6 cellular contexts compared by ENCODE assay signal in genomic region chr2:219551863-219552381, GRCh38. TPM values are rescaled to one million over a fixed set of nuclear protein-coding genes. Genes with fewer than 3 reads are reported as not detected.
A peak's percentile ranks its signal among the peaks of the same experiment; 100 is the strongest.
DNase-seq lines count a peak whose midpoint lies in the region; ATAC-seq and TF ChIP-seq lines count a peak whose summit lies in the region.

No MANE protein-coding gene starts in this region.

- H3K4me3 ChIP-seq in HUES64 (ENCODE audit: low read length) (peak overlapping the region; percentile 79), epithelial cell of esophagus (ENCODE audit: low read length) (peak overlapping the region; percentile 55), skeletal muscle tissue (ENCODE audit: low read length in 3 of 3) (peak overlapping the region in 2 of 3 donors; percentile 49 to 67)

- H3K9ac ChIP-seq in HUES64 (ENCODE audit: low read depth, low read length) (peak overlapping the region; percentile 71), skeletal muscle tissue (ENCODE audit: low read depth in 1 of 3, low read length in 3 of 3) (peak overlapping the region in 1 of 3 donors; percentile 25)

- peak overlapping the region; percentile 17; the same call in 1 of the 2 replicates for H3K27ac ChIP-seq in HUES64 (ENCODE audit: low read depth, low read length)
- no peak overlapping the region for H3K27ac ChIP-seq in skeletal muscle tissue (ENCODE audit: low read depth, low read length)

- no peak for TF ChIP-seq CTCF in epithelial cell of esophagus (IDR thresholded peaks at IDR 0.05; ENCODE audit: insufficient read depth, low read depth, low read length, missing control alignments)

- peaks cover 3% of the 10 kb centered on the region; the same call in 1 of the 2 replicates for H3K4me1 ChIP-seq in HUES64 (ENCODE audit: insufficient read depth, low read length)
- H3K4me1 ChIP-seq in skeletal muscle tissue (ENCODE audit: control insufficient read depth in 3 of 3, insufficient read depth in 3 of 3, low read length in 3 of 3) = peaks cover 11 to 14% (median 12%) of the 10 kb centered on the region in 3 donors

- no peak for DNase-seq in epithelial cell of esophagus (ENCODE audit: low read depth)
- no peak for DNase-seq in dermis blood vessel endothelial cell
- DNase-seq in LoVo (ENCODE audit: low spot score) = no peak

- H3K27me3 ChIP-seq in HUES64 (ENCODE audit: insufficient read depth, low read length) (peaks cover 33% of the 10 kb centered on the region), skeletal muscle tissue (ENCODE audit: control insufficient read depth in 3 of 3, insufficient read depth in 3 of 3, low read length in 3 of 3) (peaks cover 8 to 16% (median 8%) of the 10 kb centered on the region in 3 donors)

- ATAC-seq in GM19452 (IDR thresholded peaks at IDR 0.05; ENCODE audit: unreplicated experiment) = peak; percentile 19

- no peaks in the 10 kb centered on the region for H3K9me3 ChIP-seq in HUES64 (ENCODE audit: insufficient read depth, low read depth, low read length)
- no peaks in the 10 kb centered on the region for H3K9me3 ChIP-seq in skeletal muscle tissue (ENCODE audit: control insufficient read depth in 3 of 3, low read length in 3 of 3)

- 1% methylated on average over 31 of the region's 31 CpGs for WGBS in HUES64

- peaks cover 4% of the 10 kb centered on the region; the same call in 1 of the 2 replicates for H3K36me3 ChIP-seq in HUES64 (ENCODE audit: insufficient read depth, low read length)
- peaks cover 21 to 29% (median 24%) of the 10 kb centered on the region in 3 donors for H3K36me3 ChIP-seq in skeletal muscle tissue (ENCODE audit: control insufficient read depth in 3 of 3, insufficient read depth in 3 of 3, low read length in 3 of 3)

RNA-seq across cellular contexts. Expression of gene TMEM198, which starts 8.1 kb away (rescaled TPM):
- polyA plus RNA-seq in HUES64 (2013, experiment 1 of 2) = 6.3 TPM
- 5.6 TPM for polyA plus RNA-seq in HUES64 (2013, experiment 2 of 2)
- 2.1 TPM for total RNA-seq in skeletal muscle tissue
- total RNA-seq in dermis blood vessel endothelial cell = under 0.01 TPM in 1 of 2 replicates, not detected in the other

RNA-seq across cellular contexts. Expression of gene CHPF, which starts 8.3 kb away (rescaled TPM):
- 39.6 TPM for polyA plus RNA-seq in HUES64 (2013, experiment 1 of 2)
- polyA plus RNA-seq in HUES64 (2013, experiment 2 of 2) = 37.0 TPM
- 33.4 TPM for total RNA-seq in skeletal muscle tissue
- total RNA-seq in dermis blood vessel endothelial cell = 0.84 and 3.2 TPM in 2 replicates

RNA-seq across cellular contexts. Expression of gene OBSL1, which starts 19.4 kb away (rescaled TPM):
- 56.3 TPM for polyA plus RNA-seq in HUES64 (2013, experiment 1 of 2)
- 65.5 TPM for polyA plus RNA-seq in HUES64 (2013, experiment 2 of 2)
- 87.2 TPM for total RNA-seq in skeletal muscle tissue
- total RNA-seq in dermis blood vessel endothelial cell = 38.8 TPM in 2 replicates

RNA-seq across cellular contexts. Expression of gene INHA, which starts 20.2 kb away (rescaled TPM):
- polyA plus RNA-seq in HUES64 (2013, experiment 1 of 2) = 0.30 TPM
- polyA plus RNA-seq in HUES64 (2013, experiment 2 of 2) = 0.51 TPM
- not detected for total RNA-seq in skeletal muscle tissue
- total RNA-seq in dermis blood vessel endothelial cell = not detected in 2 replicates

RNA-seq across cellular contexts. Expression of gene ASIC4, which starts 37.6 kb away (rescaled TPM):
- polyA plus RNA-seq in HUES64 (2013, experiment 1 of 2) = 0.10 TPM
- 0.51 TPM for polyA plus RNA-seq in HUES64 (2013, experiment 2 of 2)
- total RNA-seq in skeletal muscle tissue = not detected
- not detected in 2 replicates for total RNA-seq in dermis blood vessel endothelial cell
